ENCODE assay signal across 10 cellular contexts in genomic region chr12:116955382-116956021, GRCh38. TPM values are rescaled to one million over a fixed set of nuclear protein-coding genes. Genes with fewer than 3 reads are reported as not detected.
DNase-seq lines count a peak whose midpoint lies in the region; ATAC-seq and TF ChIP-seq lines count a peak whose summit lies in the region.
"Had no signal": no experiment of that assay in that cellular context is flagged by ENCODE, and none has a peak within 500 bp of the region (broad histone marks: within the 10 kb centered on the region; RNA-seq: fewer than 3 reads in every experiment).

No MANE protein-coding gene starts in this region.

- no peaks in the 10 kb centered on the region for H3K27me3 ChIP-seq in body of pancreas

- H3K9me3 Mint-ChIP-seq in memory B cell = no peaks in the 10 kb centered on the region
- H3K9me3 Mint-ChIP-seq: activated naive CD4-positive, alpha-beta T cell treated with anti-CD3 and anti-CD28 coated beads, Interleukin-2, amount 50 U/mL, for 24 hours had no signal

- TF ChIP-seq POLR2A in body of pancreas (IDR thresholded peaks at IDR 0.05) = no peak

- no peaks in the 10 kb centered on the region for H3K36me3 ChIP-seq in body of pancreas (replicated peaks in 1 of 2; ENCODE audit: insufficient read depth in 1 of 2, low read depth in 2 of 2)

- H3K27me3 Mint-ChIP-seq in memory B cell = no peaks in the 10 kb centered on the region
- H3K27me3 Mint-ChIP-seq: activated naive CD4-positive, alpha-beta T cell treated with anti-CD3 and anti-CD28 coated beads, Interleukin-2, amount 50 U/mL, for 24 hours had no signal

- TF ChIP-seq CTCF in GM12865 (IDR thresholded peaks at IDR 0.05; ENCODE audit: insufficient read depth, low read depth, low read length, missing control alignments) (no peak), body of pancreas (IDR thresholded peaks at IDR 0.05) (peak in 4 of 7 experiments; percentile 38 to 51 (median 44))

- H3K27ac Mint-ChIP-seq in memory B cell = no peak overlapping the region
- H3K27ac Mint-ChIP-seq: activated naive CD4-positive, alpha-beta T cell treated with anti-CD3 and anti-CD28 coated beads, Interleukin-2, amount 50 U/mL, for 24 hours had no signal

- ATAC-seq in body of pancreas = peak; percentile 92
- ATAC-seq in memory B cell (ENCODE audit: low read depth) = peak; percentile 22

- DNase-seq in GM12865 (ENCODE audit: low read depth) (peak; percentile 24), LHCN-M2 (ENCODE audit: low read depth) (peak; percentile 18), body of pancreas (peak; percentile 63 to 86 (median 80)), memory B cell (ENCODE audit: low spot score in 2 of 2) (no peak), activated gamma-delta T cell (lab: John Stamatoyannopoulos, UW) (no peak), COLO829 (ENCODE audit: low spot score) (no peak), superior temporal gyrus (ENCODE audit: extremely low spot score) (no peak), AG08395 (ENCODE audit: low spot score) (no peak)
- DNase-seq: NCI-H345 had no signal

- H3K4me3 ChIP-seq in GM12865 (ENCODE audit: low read depth, low read length) (no peak overlapping the region), body of pancreas (no peak overlapping the region)

- intact Hi-C loops in body of pancreas (cut with DNase I) = no loop called here

- H3K36me3 Mint-ChIP-seq in memory B cell = peaks cover 18% of the 10 kb centered on the region

- peak overlapping the region in 1 of 4 donors; percentile 7 for H3K27ac ChIP-seq in body of pancreas

- peaks cover 10% of the 10 kb centered on the region for H3K4me1 ChIP-seq in body of pancreas

- WGBS in body of pancreas, 2 donors = 71 to 72% methylated on average over 4 of the region's 4 CpGs

- no peaks in the 10 kb centered on the region for H3K9me3 ChIP-seq in body of pancreas

- H3K4me3 Mint-ChIP-seq in memory B cell = no peak overlapping the region
- H3K4me3 Mint-ChIP-seq: activated naive CD4-positive, alpha-beta T cell treated with anti-CD3 and anti-CD28 coated beads, Interleukin-2, amount 50 U/mL, for 24 hours had no signal

- peaks cover 9% of the 10 kb centered on the region for H3K4me1 Mint-ChIP-seq in memory B cell

RNA-seq across cellular contexts. Expression of gene FBXW8, which starts 44.8 kb away (rescaled TPM):
- total RNA-seq in LHCN-M2 (2014; rRNA removed) (18.3 and 19.0 TPM in 2 replicates), body of pancreas (10 to 100 TPM; 12.7 to 35.3 TPM)
- polyA plus RNA-seq in LHCN-M2 (2012) = 11.5 TPM

Comparison
In these comparisons a context has a peak if more than half of its experiments do, and no peak if none do; other contexts are left out.
1. DNase-seq: peak in GM12865 (single experiment), LHCN-M2 (single experiment) and body of pancreas (4 of 4); none in memory B cell (0 of 2), activated gamma-delta T cell (single experiment), COLO829 (single experiment), superior temporal gyrus (single experiment) and AG08395 (single experiment).